Comparison of ENCODE assay signal across 11 cellular contexts in the genomic region with DNA sequence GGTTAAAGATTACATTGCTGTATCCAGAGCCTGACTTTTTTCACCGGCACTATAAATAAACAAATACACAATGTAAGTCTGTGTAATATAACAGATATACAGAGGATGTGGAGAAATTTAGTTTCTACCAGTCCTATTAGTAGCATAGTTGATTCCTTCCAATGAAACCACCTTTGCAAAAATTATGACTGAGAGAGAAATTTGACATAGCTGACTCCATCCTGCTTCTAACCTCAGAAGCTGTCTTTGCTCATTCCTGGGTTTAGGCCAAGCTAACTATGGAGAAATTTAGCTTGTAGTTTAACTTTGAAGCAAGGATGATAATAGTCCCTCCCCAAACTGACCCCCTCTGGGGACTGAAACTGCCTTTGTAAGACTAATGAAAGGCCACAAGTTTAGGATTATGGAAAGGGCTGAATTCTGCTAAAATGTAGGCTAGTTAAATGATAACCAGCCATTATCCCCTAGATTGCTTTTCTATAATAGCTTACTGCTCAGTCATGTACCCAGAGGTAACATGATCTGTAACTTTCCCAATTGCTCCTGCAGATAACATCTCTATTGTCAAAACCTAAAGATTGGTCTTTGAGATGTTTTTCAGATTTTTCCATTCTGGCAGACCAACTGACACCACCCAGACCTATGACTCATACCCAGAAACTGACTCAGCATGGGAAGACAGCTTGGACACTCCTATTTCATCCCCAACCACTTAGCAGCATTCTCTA.
DNase-seq lines count a peak whose midpoint lies in the region; ATAC-seq and TF ChIP-seq lines count a peak whose summit lies in the region.
"Had no signal": no experiment of that assay in that cellular context is flagged by ENCODE, and none has a peak within 500 bp of the region (broad histone marks: within the 10 kb centered on the region; RNA-seq: fewer than 3 reads in every experiment).

No MANE protein-coding gene starts in this region.

- DNase-seq in HEK293T (ENCODE audit: extremely low spot score) (peak; percentile 21), T1000 (lab: John Stamatoyannopoulos, UW) (peak; percentile 42), fibroblast of villous mesenchyme (ENCODE audit: low read depth) (peak; percentile 83), NCI-H510A treated with DMSO at 0.1 percent for 48 hours (lab: John Stamatoyannopoulos, UW) (no peak), GF-D8 (lab: John Stamatoyannopoulos, UW) (no peak)
- DNase-seq in stimulated activated CD8-positive, alpha-beta memory T cell treated with anti-CD3 and anti-CD28 coated beads, Interleukin-4, amount 100 ng/mL, for 48 hours: no peak
- DNase-seq: CD8-positive, alpha-beta memory T cell; head of caudate nucleus; nephron progenitor cell had no signal

- peak overlapping the region; percentile 64 for H2AFZ ChIP-seq in ACC112 (ENCODE audit: low read length, unreplicated experiment)

- H3K79me2 ChIP-seq in ACC112 (ENCODE audit: control insufficient read depth, insufficient read depth, low read length, unreplicated experiment): no peaks in the 10 kb centered on the region

- H3K27me3 ChIP-seq in ACC112 (ENCODE audit: insufficient read depth, low read length): no peaks in the 10 kb centered on the region

- 0 out of 2 replicates have a peak overlapping the region, but pooled peaks have one; percentile 3 for H3K4me3 ChIP-seq in ACC112 (ENCODE audit: low read depth, low read length)
- no peak overlapping the region for H3K4me3 ChIP-seq in fibroblast of villous mesenchyme (ENCODE audit: low read depth, low read length)

- no peak for TF ChIP-seq CTCF in fibroblast of villous mesenchyme (IDR thresholded peaks at IDR 0.05; ENCODE audit: insufficient read depth, low read depth, low read length)

- CTCF ChIA-PET in HEK293T (lab: Yijun Ruan, JAX): no interaction called here

- H3K27ac ChIP-seq in ACC112 (ENCODE audit: low read depth, low read length): peak overlapping the region; percentile 78

- no peak for ATAC-seq in GM19351 (IDR thresholded peaks at IDR 0.05; ENCODE audit: unreplicated experiment)

- peaks cover 6% of the 10 kb centered on the region; the same call in 1 of the 2 replicates for H3K36me3 ChIP-seq in ACC112 (ENCODE audit: insufficient read depth, low read length)

- POLR2A ChIA-PET in HEK293T (lab: Yijun Ruan, JAX): no interaction called here

- H3K4me1 ChIP-seq in ACC112 (ENCODE audit: control insufficient read depth, insufficient read depth, low read length, unreplicated experiment): peaks cover 21% of the 10 kb centered on the region

TF ChIP-seq in HEK293T, 16 proteins besides CTCF, POLR2A, EP300 and RAD21:
- TF ChIP-seq SP1 (IDR thresholded peaks at IDR 0.05): no peak
- TF ChIP-seq BHLHE40 (IDR thresholded peaks at IDR 0.05; ENCODE audit: borderline replicate concordance): no peak
- TF ChIP-seq FOXA1 (IDR thresholded peaks at IDR 0.05): no peak
- no peak for TF ChIP-seq CTBP1 (IDR thresholded peaks at IDR 0.05; ENCODE audit: borderline replicate concordance)
- TF ChIP-seq ELF4 (IDR thresholded peaks at IDR 0.05): no peak
- no peak for TF ChIP-seq LEF1 (IDR thresholded peaks at IDR 0.05; ENCODE audit: borderline replicate concordance)
- TF ChIP-seq ZNF384 (IDR thresholded peaks at IDR 0.05): no peak
- no peak for TF ChIP-seq FOXM1 (IDR thresholded peaks at IDR 0.05; ENCODE audit: borderline replicate concordance)
- TF ChIP-seq, protein P1, sequence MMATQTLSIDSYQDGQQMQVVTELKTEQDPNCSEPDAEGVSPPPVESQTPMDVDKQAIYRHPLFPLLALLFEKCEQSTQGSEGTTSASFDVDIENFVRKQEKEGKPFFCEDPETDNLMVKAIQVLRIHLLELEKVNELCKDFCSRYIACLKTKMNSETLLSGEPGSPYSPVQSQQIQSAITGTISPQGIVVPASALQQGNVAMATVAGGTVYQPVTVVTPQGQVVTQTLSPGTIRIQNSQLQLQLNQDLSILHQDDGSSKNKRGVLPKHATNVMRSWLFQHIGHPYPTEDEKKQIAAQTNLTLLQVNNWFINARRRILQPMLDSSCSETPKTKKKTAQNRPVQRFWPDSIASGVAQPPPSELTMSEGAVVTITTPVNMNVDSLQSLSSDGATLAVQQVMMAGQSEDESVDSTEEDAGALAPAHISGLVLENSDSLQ (IDR thresholded peaks at IDR 0.05): no peak
- TF ChIP-seq TARDBP (IDR thresholded peaks at IDR 0.05): no peak
- TF ChIP-seq ARNT (IDR thresholded peaks at IDR 0.05): no peak
- no peak for TF ChIP-seq FOXK2 (IDR thresholded peaks at IDR 0.05)
- TF ChIP-seq L3MBTL2 (conservative IDR thresholded peaks at IDR 0.05): no peak
- no peak for TF ChIP-seq NFRKB (IDR thresholded peaks at IDR 0.05)
- no peak for TF ChIP-seq HDGF (IDR thresholded peaks at IDR 0.05; ENCODE audit: borderline replicate concordance)
- no peak for TF ChIP-seq SUZ12 (IDR thresholded peaks at IDR 0.05)

Comparison
In these comparisons a context has a peak if more than half of its experiments do, and no peak if none do; other contexts are left out.
1. DNase-seq: peak in HEK293T (single experiment), T1000 (single experiment) and fibroblast of villous mesenchyme (single experiment); none in NCI-H510A treated with DMSO at 0.1 percent for 48 hours (single experiment), GF-D8 (single experiment) and stimulated activated CD8-positive, alpha-beta memory T cell treated with anti-CD3 and anti-CD28 coated beads, Interleukin-4, amount 100 ng/mL, for 48 hours (single experiment).